In genomic region chr18:9914584-9915290, GRCh38 we compare ENCODE assay signal across 8 cellular contexts. TPM values are rescaled to one million over a fixed set of nuclear protein-coding genes. Genes with fewer than 3 reads are reported as not detected.
DNase-seq lines count a peak whose midpoint lies in the region; ATAC-seq and TF ChIP-seq lines count a peak whose summit lies in the region.

No MANE protein-coding gene starts in this region.

- DNase-seq in NCI-H1436 (lab: John Stamatoyannopoulos, UW) (peak; percentile 8), NCI-H1436 treated with DMSO at 0.1 percent for 48 hours (lab: John Stamatoyannopoulos, UW) (no peak), NCI-H2171 treated with DMSO at 0.1 percent for 48 hours (lab: John Stamatoyannopoulos, UW) (peak; percentile 46), coronary artery (ENCODE audit: low spot score) (peak; percentile 87), lower leg skin (ENCODE audit: low spot score in 2 of 2) (peak; percentile 50 to 93)
- DNase-seq in activated CD4-positive, alpha-beta T cell treated with anti-CD3 and anti-CD28 coated beads for 48 hours, result peak; percentile 85
- DNase-seq in stimulated activated CD4-positive, alpha-beta T cell treated with anti-CD3 and anti-CD28 coated beads, TNF-alpha, amount 100 ng/mL, for 24 hours (ENCODE audit: low read depth in 3 of 3), result peak; percentile 60 to 76 (median 64)

- intact Hi-C loops in lower leg skin (cut with DNase I; ENCODE audit: low total_unique reads), result loop anchor here (5.0 kb wide), 1 partner anchor 962 kb away; no protein-coding TSS in a partner anchor

- ATAC-seq in HG02884 (IDR thresholded peaks at IDR 0.05; ENCODE audit: unreplicated experiment), result peak; percentile 31

- TF ChIP-seq POLR2A in lower leg skin (IDR thresholded peaks at IDR 0.05), result no peak

- H3K4me3 ChIP-seq in coronary artery (peak overlapping the region; percentile 88), lower leg skin (ENCODE audit: low read depth, poor library complexity, severe bottlenecking) (peak overlapping the region; percentile 100)

- 0 to 1% methylated on average over 15 to 49 of the region's 77 CpGs for WGBS in lower leg skin, 2 donors

- H3K27ac ChIP-seq in coronary artery, result peak overlapping the region; percentile 97 to 99

- TF ChIP-seq CTCF in coronary artery (IDR thresholded peaks at IDR 0.05), result no peak
- no peak for TF ChIP-seq CTCF in lower leg skin (IDR thresholded peaks at IDR 0.05)

RNA-seq across cellular contexts. Expression of gene VAPA, which starts 0.9 kb away (rescaled TPM):
- total RNA-seq in lower leg skin, result 100 to 1,000 TPM; 188 to 221 (median 209) TPM

RNA-seq across cellular contexts. Expression of gene TXNDC2, which starts 29.0 kb away (rescaled TPM):
- total RNA-seq in lower leg skin, result under 1 TPM in 1 of 4 donors, not detected in 3; 0.06 TPM
